ENCODE assay signal across 8 cellular contexts in the genomic region with DNA sequence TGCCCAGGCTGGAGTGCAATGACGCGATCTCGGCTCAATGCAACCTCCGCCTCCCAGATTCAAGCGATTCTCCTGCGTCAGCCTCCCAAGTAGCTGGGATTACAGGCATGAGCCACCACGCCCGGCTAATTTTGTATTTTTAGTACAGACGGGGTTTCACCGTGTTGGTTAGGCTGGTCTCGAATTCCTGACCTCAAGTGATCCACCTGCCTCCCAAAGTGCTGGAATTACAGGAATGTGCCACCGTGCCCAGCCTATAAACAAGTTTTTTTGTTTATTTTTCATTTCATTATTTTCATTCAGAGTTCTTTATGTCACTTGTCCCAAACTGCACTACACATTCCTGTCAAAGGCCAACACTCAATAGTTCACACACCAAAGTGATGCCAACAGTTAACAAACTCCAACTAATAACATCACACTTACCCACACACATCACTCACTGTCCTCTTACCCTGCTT. TPM values are rescaled to one million over a fixed set of nuclear protein-coding genes. Genes with fewer than 3 reads are reported as not detected.
DNase-seq lines count a peak whose midpoint lies in the region; ATAC-seq, FAIRE-seq and TF ChIP-seq lines count a peak whose summit lies in the region.
"Not testable (repeated sequence)": the region's sequence is repeated elsewhere in the genome, so short reads cannot be mapped to it uniquely, and the experiment has no call there.

No MANE protein-coding gene starts in this region.

- not testable (repeated sequence) for H2AFZ ChIP-seq in HCT116 (ENCODE audit: low read depth, low read length, poor library complexity, severe bottlenecking); PC-9; HepG2 (ENCODE audit: low read length)

- H3K4me1 ChIP-seq in HCT116 (ENCODE audit: control insufficient read depth in 1 of 2, insufficient read depth in 2 of 2, low read length in 2 of 2) (peaks cover 12 to 13% of the 10 kb centered on the region in 2 experiments; a peak in 2 of 4 replicates), PC-9 (replicated peaks; ENCODE audit: insufficient read depth) (peaks cover 36% of the 10 kb centered on the region), body of pancreas (peaks cover 57% of the 10 kb centered on the region), HepG2 (ENCODE audit: insufficient read depth, low read length) (peaks cover 50% of the 10 kb centered on the region)
- not testable (repeated sequence) for H3K4me1 ChIP-seq in esophagus (ENCODE audit: control insufficient read depth in 2 of 2, insufficient read depth in 2 of 2, low read length in 1 of 2)

- H3K4me2 ChIP-seq in HCT116 (ENCODE audit: low read length), result 0 out of 2 replicates have a peak overlapping the region, but pooled peaks have one; percentile 10
- peak overlapping the region; percentile 24 for H3K4me2 ChIP-seq in PC-9
- H3K4me2 ChIP-seq in HepG2 (ENCODE audit: low read depth, low read length), result not testable (repeated sequence)

- TF ChIP-seq EP300 in HepG2 (IDR thresholded peaks at IDR 0.05; ENCODE audit: low read depth in 2 of 2, low read length in 2 of 2); HepG2 (CRISPR knock-in tag; IDR thresholded peaks at IDR 0.05; ENCODE audit: borderline replicate concordance): not testable (repeated sequence)

- CTCF ChIA-PET in HCT116 (lab: Charles Lee); HepG2 (lab: Yijun Ruan, JAX; ENCODE audit: low intra/inter-chr PET ratio, low total read pairs): not testable (repeated sequence)
- CTCF ChIA-PET in PC-9 (lab: Charles Lee), result interaction anchor here (2.2 kb wide), 1 partner anchor 55 kb away, joined by 7 read pairs; no protein-coding TSS in a partner anchor

- H3F3A ChIP-seq in PC-9 (ENCODE audit: insufficient read depth, low read depth), result not testable (repeated sequence)

- not testable (repeated sequence) for H3K9me2 ChIP-seq in HCT116 (ENCODE audit: insufficient read depth); PC-9 (ENCODE audit: insufficient read depth)

- H3K27ac Mint-ChIP-seq in osteocyte (ENCODE audit: unreplicated experiment), result peak overlapping the region; percentile 74

- not testable (repeated sequence) for TF ChIP-seq POLR2A in HCT116 (IDR thresholded peaks at IDR 0.05; ENCODE audit: borderline replicate concordance, extremely low read depth, insufficient read depth, insufficient read length); body of pancreas (IDR thresholded peaks at IDR 0.05); HepG2 (IDR thresholded peaks at IDR 0.05; ENCODE audit: insufficient read depth in 1 of 2, low read depth in 2 of 2, low read length in 2 of 2)

- H3K9ac ChIP-seq in HCT116 (ENCODE audit: low read length); HepG2 (ENCODE audit: insufficient read depth, low read depth, low read length): not testable (repeated sequence)

- not testable (repeated sequence) for H3K9me3 Mint-ChIP-seq in osteocyte (ENCODE audit: unreplicated experiment)

- not testable (repeated sequence) for H3K9me3 ChIP-seq in HCT116 (ENCODE audit: control insufficient read depth in 1 of 2, insufficient read depth in 1 of 2, low read depth in 1 of 2, low read length in 2 of 2); PC-9 (ENCODE audit: insufficient read depth, low read depth); body of pancreas; esophagus (ENCODE audit: control insufficient read depth in 2 of 2, insufficient read depth in 1 of 2, low read depth in 1 of 2, low read length in 1 of 2); HepG2 (ENCODE audit: low read length)

- TF ChIP-seq CTCF in HCT116 (IDR thresholded peaks at IDR 0.05 in 2 of 3, conservative IDR thresholded peaks at IDR 0.05 in 1 of 3; ENCODE audit: borderline replicate concordance in 1 of 3, insufficient read depth in 1 of 3, low read depth in 2 of 3, low read length in 2 of 3); PC-9 (conservative IDR thresholded peaks at IDR 0.05); HepG2 (CRISPR knock-in tag; IDR thresholded peaks at IDR 0.05); osteocyte (IDR thresholded peaks at IDR 0.05): not testable (repeated sequence)
- peak in 1 of 7 experiments; percentile 11 for TF ChIP-seq CTCF in body of pancreas (IDR thresholded peaks at IDR 0.05)

- DNase-seq in A172 (ENCODE audit: low spot score) (peak; percentile 48), body of pancreas (peak in 2 of 4 donors; percentile 30 to 42)
- not testable (repeated sequence) for DNase-seq in HCT116 (ENCODE audit: low read depth, low spot score); PC-9; HepG2 (ENCODE audit: low spot score); osteocyte (ENCODE audit: extremely low spot score, unreplicated experiment)

- intact Hi-C loops in HCT116 (cut with micrococcal nuclease); PC-9 (cut with micrococcal nuclease; ENCODE audit: unreplicated experiment); body of pancreas (cut with DNase I); HepG2 (cut with micrococcal nuclease; ENCODE audit: unreplicated experiment): not testable (repeated sequence)

- not testable (repeated sequence) for TF ChIP-seq RAD21 in HCT116 (IDR thresholded peaks at IDR 0.05; ENCODE audit: low read depth); HepG2 (CRISPR knock-in tag; IDR thresholded peaks at IDR 0.05)

- H3K27me3 ChIP-seq in HCT116 (ENCODE audit: insufficient read depth, low read length); PC-9 (ENCODE audit: insufficient read depth, low read depth); body of pancreas; esophagus (ENCODE audit: control insufficient read depth in 1 of 2, insufficient read depth in 2 of 2, low read length in 2 of 2); HepG2 (ENCODE audit: control insufficient read depth in 1 of 2, insufficient read depth in 2 of 2, low read length in 2 of 2): not testable (repeated sequence)

- peak overlapping the region; percentile 39 for H3K4me3 Mint-ChIP-seq in osteocyte (ENCODE audit: unreplicated experiment)

- not testable (repeated sequence) for FAIRE-seq in HepG2 (lab: Jason Lieb, UNC)

- not testable (repeated sequence) for H3K27me3 Mint-ChIP-seq in osteocyte (ENCODE audit: unreplicated experiment)

- RAD21 ChIA-PET in HCT116 (lab: Charles Lee; ENCODE audit: low non-redundant PET in 1 of 2, low total read pairs in 2 of 2, uncharacterized antibody in 2 of 2, unreplicated experiment in 2 of 2), result not testable (repeated sequence)

- H3K79me2 ChIP-seq in HCT116 (ENCODE audit: insufficient read depth, low read length) (peaks cover 98% of the 10 kb centered on the region), PC-9 (ENCODE audit: low read depth) (peaks cover 97% of the 10 kb centered on the region), HepG2 (ENCODE audit: insufficient read depth, low read length) (peaks cover 93% of the 10 kb centered on the region)

- in situ Hi-C loops in HepG2 (cut with HindIII; ENCODE audit: extremely low pct_ligation_motif_present, low pct_unique_long_range_greater_than_20kb), result not testable (repeated sequence)

- H4K20me1 ChIP-seq in HCT116 (ENCODE audit: insufficient read depth), result 0 out of 2 replicates have a peak, but pooled peaks cover 12% of the 10 kb centered on the region
- peaks cover 51% of the 10 kb centered on the region for H4K20me1 ChIP-seq in PC-9 (ENCODE audit: insufficient read depth)
- H4K20me1 ChIP-seq in HepG2 (ENCODE audit: insufficient read depth, low read length), result peaks cover 26% of the 10 kb centered on the region

- H3K36me3 ChIP-seq in HCT116 (ENCODE audit: control insufficient read depth in 1 of 2, insufficient read depth in 2 of 2, low read length in 2 of 2); body of pancreas (replicated peaks in 1 of 2; ENCODE audit: insufficient read depth in 1 of 2, low read depth in 2 of 2); esophagus (ENCODE audit: control insufficient read depth in 2 of 2, insufficient read depth in 2 of 2, low read length in 1 of 2): not testable (repeated sequence)
- H3K36me3 ChIP-seq in PC-9 (ENCODE audit: low read depth) (peaks cover 20% of the 10 kb centered on the region), HepG2 (replicated peaks in 1 of 2; ENCODE audit: control insufficient read depth in 1 of 2, insufficient read depth in 2 of 2, low read length in 2 of 2) (peaks cover 4 to 18% of the 10 kb centered on the region in 2 experiments; a peak in 4 of 5 replicates)

- not testable (repeated sequence) for H3K4me3 ChIP-seq in HCT116 (replicated peaks in 1 of 2; ENCODE audit: low read depth in 1 of 2, low read length in 2 of 2); PC-9; body of pancreas; esophagus (ENCODE audit: low read depth in 1 of 2, low read length in 2 of 2); HepG2 (replicated peaks in 1 of 3; ENCODE audit: insufficient read depth in 1 of 3, low read depth in 2 of 3, low read length in 3 of 3)

- 57 to 68% methylated on average over 9 to 12 of the region's 12 CpGs for WGBS in body of pancreas, 2 donors
- WGBS in esophagus, 2 donors, result 76% methylated on average over 12 of the region's 12 CpGs
- 96% methylated on average over 12 of the region's 12 CpGs for WGBS in HepG2 (ENCODE audit: low lambda C conversion rate)

- BruUV-seq in HCT116 (replicated peaks; lab: Mats Ljungman, UMichigan); PC-9 (replicated peaks; lab: Mats Ljungman, UMichigan); HepG2 (replicated peaks; lab: Mats Ljungman, UMichigan): not testable (repeated sequence)

- H3K36me3 Mint-ChIP-seq in osteocyte (ENCODE audit: unreplicated experiment), result not testable (repeated sequence)

- peaks cover 58% of the 10 kb centered on the region for H3K4me1 Mint-ChIP-seq in osteocyte (ENCODE audit: unreplicated experiment)

- POLR2A ChIA-PET in HCT116 (lab: Charles Lee) (interaction anchor here (0.7 to 1.4 kb wide), 3 partner anchors 9 to 48 kb away, joined by 3 to 5 read pairs (median 5); a partner anchor contains a TSS), PC-9 (lab: Charles Lee; ENCODE audit: unreplicated experiment) (interaction anchor here (1.0 kb wide), 1 partner anchor 58 kb away, joined by 6 read pairs; no protein-coding TSS in a partner anchor), HepG2 (lab: Yijun Ruan, JAX) (interaction anchor here (0.9 to 2.7 kb wide), 2 partner anchors 31 to 47 kb away, joined by 5 to 7 read pairs; no protein-coding TSS in a partner anchor)

- not testable (repeated sequence) for ATAC-seq in HCT116
- ATAC-seq in body of pancreas (peak; percentile 77), HepG2 (peak; percentile 32; the same call in 1 of the 3 replicates)

- H3K27ac ChIP-seq in HCT116 (ENCODE audit: low read depth, low read length); HepG2 (ENCODE audit: extremely low read length, insufficient read depth, low read length): not testable (repeated sequence)
- H3K27ac ChIP-seq in PC-9 (peak overlapping the region; percentile 53), body of pancreas (peak overlapping the region in 3 of 4 donors; percentile 51 to 75 (median 57)), esophagus (ENCODE audit: low read depth in 2 of 2, low read length in 1 of 2) (peak overlapping the region; percentile 12 to 42), temporal lobe (ENCODE audit: low read depth, low read length) (peak overlapping the region; percentile 2)

RNA-seq across cellular contexts. Expression of a gene that starts 9.1 kb away (rescaled TPM):
- 96.1 and 135 TPM in 2 replicates for total RNA-seq in A172 (2014; rRNA removed; shearing (Covaris generic))
- 63.0 TPM for total RNA-seq in HCT116 (2021; ENCODE audit: unreplicated experiment)
- 30.6 and 37.7 TPM in 2 replicates for polyA plus RNA-seq in HCT116 (2012)
- total RNA-seq in PC-9 (2021), result 47.1 and 67.9 TPM in 2 replicates
- total RNA-seq in body of pancreas, result 10 to 100 TPM; 32.0 to 43.1 TPM
- 10 to 100 TPM; 60.6 to 75.0 TPM for polyA plus RNA-seq in esophagus
- 40.6 and 51.5 TPM in 2 replicates for total RNA-seq in HepG2 (2016; rRNA removed; fragmentation: Illumina TruSeq; extraction: Trizol)
- 14.0 and 14.6 TPM in 2 replicates for total RNA-seq in HepG2 (2016; cell fraction: cytosol; rRNA removed; fragmentation: Illumina TruSeq; extraction: Trizol; ENCODE audit: low read depth)
- 41.6 and 53.9 TPM in 2 replicates for total RNA-seq in HepG2 (2016; cell fraction: insoluble cytoplasmic fraction; rRNA removed; fragmentation: Illumina TruSeq; extraction: Trizol)
- total RNA-seq in HepG2 (2016; cell fraction: membrane; rRNA removed; fragmentation: Illumina TruSeq; extraction: Trizol), result 20.7 and 21.7 TPM in 2 replicates
- total RNA-seq in HepG2 (2016; cell fraction: nucleus; rRNA removed; fragmentation: Illumina TruSeq; extraction: Trizol), result 45.1 and 47.6 TPM in 2 replicates
- polyA plus RNA-seq in HepG2 (2011; rRNA removed), result 53.3 and 55.2 TPM in 2 replicates
- polyA plus RNA-seq in HepG2 (2011; cell fraction: cytosol; rRNA removed), result 31.0 and 44.8 TPM in 2 replicates
- 26.5 and 38.0 TPM in 2 replicates for polyA plus RNA-seq in HepG2 (2011; cell fraction: nucleus; rRNA removed)
- 47.1 and 62.0 TPM in 2 replicates for polyA plus RNA-seq in HepG2 (2012)
- polyA plus RNA-seq in HepG2 (2016; cell fraction: cytosol; fragmentation: Illumina TruSeq; extraction: Trizol; ENCODE audit: low read depth), result 4.3 and 4.4 TPM in 2 replicates
- polyA plus RNA-seq in HepG2 (2016; cell fraction: insoluble cytoplasmic fraction; fragmentation: Illumina TruSeq; extraction: Trizol; ENCODE audit: low read depth), result 49.2 and 49.9 TPM in 2 replicates
- polyA plus RNA-seq in HepG2 (2016; cell fraction: membrane; fragmentation: Illumina TruSeq; extraction: Trizol; ENCODE audit: low read depth), result 12.7 and 13.5 TPM in 2 replicates
- 51.3 and 57.2 TPM in 2 replicates for polyA plus RNA-seq in HepG2 (2016; cell fraction: nucleus; fragmentation: Illumina TruSeq; extraction: Trizol; ENCODE audit: insufficient read depth, low read depth)
- polyA minus RNA-seq in HepG2 (2011; rRNA and poly(A)+ RNA removed; ENCODE audit: low replicate concordance), result 48.0 and 50.4 TPM in 2 replicates
- 38.7 and 41.0 TPM in 2 replicates for polyA minus RNA-seq in HepG2 (2011; cell fraction: cytosol; rRNA and poly(A)+ RNA removed)
- 71.3 and 106 TPM in 2 replicates for polyA minus RNA-seq in HepG2 (2011; cell fraction: nucleus; rRNA and poly(A)+ RNA removed)
- total RNA-seq in osteocyte, result 64.0 and 68.2 TPM in 2 replicates
- 92.0 TPM for total RNA-seq in temporal lobe
